14 cellular contexts compared by ENCODE assay signal in genomic region chr3:15520804-15521572, GRCh38. TPM values are rescaled to one million over a fixed set of nuclear protein-coding genes. Genes with fewer than 3 reads are reported as not detected.
DNase-seq lines count a peak whose midpoint lies in the region; ATAC-seq, FAIRE-seq and TF ChIP-seq lines count a peak whose summit lies in the region.
"Had no signal": no experiment of that assay in that cellular context is flagged by ENCODE, and none has a peak within 500 bp of the region (broad histone marks: within the 10 kb centered on the region; RNA-seq: fewer than 3 reads in every experiment).

No MANE protein-coding gene starts in this region.

- H3K36me3 ChIP-seq in heart right ventricle, result no peaks in the 10 kb centered on the region
- no peaks in the 10 kb centered on the region for H3K36me3 ChIP-seq in rectal smooth muscle tissue (ENCODE audit: control insufficient read depth, insufficient read depth, low read length)
- H3K36me3 ChIP-seq in small intestine (ENCODE audit: control insufficient read depth in 2 of 2, insufficient read depth in 2 of 2, low read length in 2 of 2), result no peaks in the 10 kb centered on the region
- H3K36me3 ChIP-seq: prostate gland had no signal

- H3K9me3 Mint-ChIP-seq in activated T-cell treated with anti-CD3 and anti-CD28 coated beads, Interleukin-2, amount 50 U/mL, for 4 hours, result no peaks in the 10 kb centered on the region

- peak overlapping the region in 9 of 10 donors; percentile 14 to 50 (median 43) for H3K4me3 ChIP-seq in heart right ventricle
- peak overlapping the region; percentile 14 for H3K4me3 ChIP-seq in rectal smooth muscle tissue (ENCODE audit: low read length)
- no peak overlapping the region for H3K4me3 ChIP-seq in small intestine (ENCODE audit: low read depth in 1 of 2, low read length in 2 of 2)
- H3K4me3 ChIP-seq: body of pancreas, prostate gland had no signal

- intact Hi-C loops in heart right ventricle (cut with DNase I), result no loop called here

- WGBS in heart right ventricle, 2 donors, result 13 to 21% methylated on average over 14 of the region's 14 CpGs
- WGBS in small intestine, 3 donors, result 44 to 64% (median 54%) methylated on average over 14 of the region's 14 CpGs

- H3K9me3 ChIP-seq in heart right ventricle, result no peaks in the 10 kb centered on the region
- no peaks in the 10 kb centered on the region for H3K9me3 ChIP-seq in small intestine (ENCODE audit: control insufficient read depth, low read depth)
- H3K9me3 ChIP-seq: body of pancreas, prostate gland had no signal

- H3K27me3 Mint-ChIP-seq in activated T-cell treated with anti-CD3 and anti-CD28 coated beads, Interleukin-2, amount 50 U/mL, for 4 hours (ENCODE audit: low read depth), result no peaks in the 10 kb centered on the region

- H3K4me1 Mint-ChIP-seq in activated T-cell treated with anti-CD3 and anti-CD28 coated beads, Interleukin-2, amount 50 U/mL, for 4 hours (ENCODE audit: low read depth), result peaks cover 22% of the 10 kb centered on the region

- H3K27ac ChIP-seq in heart right ventricle, result peak overlapping the region; percentile 43 to 92 (median 76)
- H3K27ac ChIP-seq in rectal smooth muscle tissue (ENCODE audit: low read depth, low read length), result no peak overlapping the region
- H3K27ac ChIP-seq in small intestine (ENCODE audit: low read depth in 1 of 2, low read length in 1 of 2), result no peak overlapping the region
- H3K27ac ChIP-seq: body of pancreas, prostate gland had no signal

- ATAC-seq in activated T-cell treated with anti-CD3 and anti-CD28 coated beads, Interleukin-2, amount 50 U/mL, for 4 hours, result no peak
- peak in 6 of 8 donors; percentile 7 to 33 (median 17) for ATAC-seq in heart right ventricle
- no peak for ATAC-seq in GM19467 (IDR thresholded peaks at IDR 0.05; ENCODE audit: unreplicated experiment)
- ATAC-seq: body of pancreas, PC-3 had no signal

- no peak overlapping the region for H3K9ac ChIP-seq in rectal smooth muscle tissue (ENCODE audit: low read length)

- peak overlapping the region; percentile 71 for H3K4me3 Mint-ChIP-seq in activated T-cell treated with anti-CD3 and anti-CD28 coated beads, Interleukin-2, amount 50 U/mL, for 4 hours

- no peak for TF ChIP-seq CTCF in heart right ventricle (IDR thresholded peaks at IDR 0.05)

- H3K4me1 ChIP-seq in heart right ventricle, result peaks cover 0 to 43% (median 19%) of the 10 kb centered on the region in 9 donors
- H3K4me1 ChIP-seq in rectal smooth muscle tissue (ENCODE audit: control insufficient read depth, insufficient read depth, low read length), result peaks cover 3% of the 10 kb centered on the region
- peaks cover 0 to 2% of the 10 kb centered on the region in 2 donors for H3K4me1 ChIP-seq in small intestine (ENCODE audit: control insufficient read depth in 2 of 2, insufficient read depth in 1 of 2, low read depth in 1 of 2, low read length in 1 of 2)
- H3K4me1 ChIP-seq: body of pancreas, prostate gland had no signal

- H3K27me3 ChIP-seq in heart right ventricle (no peaks in the 10 kb centered on the region), rectal smooth muscle tissue (ENCODE audit: control insufficient read depth, insufficient read depth, low read length) (no peaks in the 10 kb centered on the region), small intestine (ENCODE audit: control insufficient read depth in 2 of 2, insufficient read depth in 2 of 2, low read length in 2 of 2) (no peaks in the 10 kb centered on the region)
- H3K27me3 ChIP-seq: body of pancreas had no signal

- no peak for FAIRE-seq in small intestine (lab: Jason Lieb, UNC)

- no peaks in the 10 kb centered on the region for H3K36me3 Mint-ChIP-seq in activated T-cell treated with anti-CD3 and anti-CD28 coated beads, Interleukin-2, amount 50 U/mL, for 4 hours (ENCODE audit: insufficient read depth)

- no peak for DNase-seq in activated T-cell treated with anti-CD3 and anti-CD28 coated beads, Interleukin-2, amount 50 U/mL, for 4 hours
- DNase-seq in activated T-cell treated with anti-CD3 and anti-CD28 coated beads, Interleukin-2, amount 50 U/mL, for 48 hours, result no peak
- peak; percentile 32 for DNase-seq in MV-4-11 (lab: John Stamatoyannopoulos, UW)
- DNase-seq in heart right ventricle, result no peak
- DNase-seq in small intestine, result no peak
- DNase-seq in kidney glomerular epithelial cell (lab: John Stamatoyannopoulos, UW), result no peak
- DNase-seq: body of pancreas; mammary epithelial cell; NCI-H345; PC-3; stimulated activated CD4-positive, alpha-beta T cell treated with anti-CD3 and anti-CD28 coated beads, Interleukin-2, amount 100 ng/mL, for 48 hours had no signal

RNA-seq across cellular contexts. Expression of gene COLQ, which starts 0.5 kb away (rescaled TPM):
- total RNA-seq in activated T-cell treated with anti-CD3 and anti-CD28 coated beads, Interleukin-2, amount 50 U/mL, for 4 hours, result 1 to 10 TPM in 2 of 3 donors, under 1 TPM in 1; 0.71 to 1.3 (median 1.2) TPM
- 10 to 100 TPM in 7 of 10 donors, 1 to 10 TPM in 2, under 1 TPM in 1; 0.85 to 23.3 (median 14.9) TPM for total RNA-seq in heart right ventricle
- 1 to 10 TPM; 3.7 to 5.7 TPM for polyA plus RNA-seq in heart right ventricle
- 1 to 10 TPM in 2 of 3 donors, under 1 TPM in 1; 0.81 to 3.6 (median 1.9) TPM for polyA plus RNA-seq in small intestine

Comparison
In these comparisons a context has a peak if more than half of its experiments do, and no peak if none do; other contexts are left out.
1. ATAC-seq: peak in heart right ventricle (6 of 8); none in activated T-cell treated with anti-CD3 and anti-CD28 coated beads, Interleukin-2, amount 50 U/mL, for 4 hours (0 of 2) and GM19467 (single experiment).
2. H3K27ac ChIP-seq: peak in heart right ventricle (10 of 10); none in rectal smooth muscle tissue (single experiment) and small intestine (0 of 2).
3. H3K4me3 ChIP-seq: peak in heart right ventricle (9 of 10) and rectal smooth muscle tissue (single experiment); none in small intestine (0 of 2).